ENCODE assay signal across 1 cellular context in the genomic region with DNA sequence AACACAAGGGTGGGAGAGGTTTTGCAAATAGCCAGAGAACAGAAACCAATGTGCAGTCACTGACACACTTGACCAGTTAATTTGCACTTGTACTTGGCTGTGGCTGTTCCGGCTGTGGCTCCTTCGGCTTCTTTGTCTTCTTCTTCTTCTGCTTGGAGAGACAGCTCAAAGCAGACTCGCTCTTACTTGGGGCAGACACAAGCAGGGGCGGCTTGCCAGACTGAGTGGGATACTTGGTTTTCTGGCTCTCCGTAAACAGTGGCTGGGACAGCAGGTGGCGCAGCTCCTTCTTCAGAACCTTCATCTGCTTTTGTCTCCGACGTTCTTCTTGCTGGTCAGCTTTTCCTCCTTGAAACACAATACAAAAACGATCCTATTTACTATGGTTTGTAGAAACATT.
TF ChIP-seq lines count a peak whose summit lies in the region.

No MANE protein-coding gene starts in this region.

TF ChIP-seq in HepG2, 621 proteins besides CTCF, POLR2A, EP300 and RAD21:
- TF ChIP-seq ZNF44 (CRISPR knock-in tag; IDR thresholded peaks at IDR 0.05), result no peak
- peak; percentile 63 for TF ChIP-seq STAG1 (CRISPR knock-in tag; IDR thresholded peaks at IDR 0.05)
- no peak for TF ChIP-seq SRSF1 (optimal IDR thresholded peaks at IDR 0.05; ENCODE audit: low read depth, low read length)
- no peak for TF ChIP-seq IRF2 (CRISPR knock-in tag; IDR thresholded peaks at IDR 0.05)
- no peak for TF ChIP-seq SP140L (CRISPR knock-in tag; IDR thresholded peaks at IDR 0.05; ENCODE audit: borderline replicate concordance)
- TF ChIP-seq GPN1 (CRISPR knock-in tag; IDR thresholded peaks at IDR 0.05; ENCODE audit: borderline replicate concordance), result no peak
- no peak for TF ChIP-seq ZNF556 (CRISPR knock-in tag; IDR thresholded peaks at IDR 0.05; ENCODE audit: borderline replicate concordance)
- TF ChIP-seq, protein P1, sequence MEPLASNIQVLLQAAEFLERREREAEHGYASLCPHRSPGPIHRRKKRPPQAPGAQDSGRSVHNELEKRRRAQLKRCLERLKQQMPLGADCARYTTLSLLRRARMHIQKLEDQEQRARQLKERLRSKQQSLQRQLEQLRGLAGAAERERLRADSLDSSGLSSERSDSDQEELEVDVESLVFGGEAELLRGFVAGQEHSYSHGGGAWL (CRISPR knock-in tag; IDR thresholded peaks at IDR 0.05), result no peak
- TF ChIP-seq SNAPC2 (CRISPR knock-in tag; IDR thresholded peaks at IDR 0.05), result no peak
- TF ChIP-seq NFE2 (CRISPR knock-in tag; IDR thresholded peaks at IDR 0.05), result no peak
- TF ChIP-seq ZNF18 (CRISPR knock-in tag; IDR thresholded peaks at IDR 0.05; ENCODE audit: insufficient replicate concordance), result no peak
- TF ChIP-seq GTF3A (CRISPR knock-in tag; conservative IDR thresholded peaks at IDR 0.05), result no peak
- no peak for TF ChIP-seq ZNF441 (CRISPR knock-in tag; IDR thresholded peaks at IDR 0.05; ENCODE audit: borderline replicate concordance)
- no peak for TF ChIP-seq HOXA7 (CRISPR knock-in tag; IDR thresholded peaks at IDR 0.05)
- no peak for TF ChIP-seq RXRA (CRISPR knock-in tag; IDR thresholded peaks at IDR 0.05)
- TF ChIP-seq FOXA1 (IDR thresholded peaks at IDR 0.05), result no peak
- TF ChIP-seq FOXA1 (CRISPR knock-in tag; IDR thresholded peaks at IDR 0.05), result peak; percentile 45; the same call in 1 of the 2 replicates
- no peak for TF ChIP-seq NFIC (IDR thresholded peaks at IDR 0.05; ENCODE audit: low read length)
- no peak for TF ChIP-seq RBM22 (optimal IDR thresholded peaks at IDR 0.05; ENCODE audit: low read length)
- no peak for TF ChIP-seq ZNF737 (CRISPR knock-in tag; IDR thresholded peaks at IDR 0.05; ENCODE audit: borderline replicate concordance)
- no peak for TF ChIP-seq MLXIP (CRISPR knock-in tag; IDR thresholded peaks at IDR 0.05; ENCODE audit: borderline replicate concordance)
- TF ChIP-seq, protein P2, sequence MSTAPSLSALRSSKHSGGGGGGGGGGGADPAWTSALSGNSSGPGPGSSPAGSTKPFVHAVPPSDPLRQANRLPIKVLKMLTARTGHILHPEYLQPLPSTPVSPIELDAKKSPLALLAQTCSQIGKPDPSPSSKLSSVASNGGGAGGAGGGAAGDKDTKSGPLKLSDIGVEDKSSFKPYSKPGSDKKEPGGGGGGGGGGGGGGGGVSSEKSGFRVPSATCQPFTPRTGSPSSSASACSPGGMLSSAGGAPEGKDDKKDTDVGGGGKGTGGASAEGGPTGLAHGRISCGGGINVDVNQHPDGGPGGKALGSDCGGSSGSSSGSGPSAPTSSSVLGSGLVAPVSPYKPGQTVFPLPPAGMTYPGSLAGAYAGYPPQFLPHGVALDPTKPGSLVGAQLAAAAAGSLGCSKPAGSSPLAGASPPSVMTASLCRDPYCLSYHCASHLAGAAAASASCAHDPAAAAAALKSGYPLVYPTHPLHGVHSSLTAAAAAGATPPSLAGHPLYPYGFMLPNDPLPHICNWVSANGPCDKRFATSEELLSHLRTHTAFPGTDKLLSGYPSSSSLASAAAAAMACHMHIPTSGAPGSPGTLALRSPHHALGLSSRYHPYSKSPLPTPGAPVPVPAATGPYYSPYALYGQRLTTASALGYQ (CRISPR knock-in tag; IDR thresholded peaks at IDR 0.05), result no peak
- no peak for TF ChIP-seq KIAA2018 (CRISPR knock-in tag; IDR thresholded peaks at IDR 0.05; ENCODE audit: borderline replicate concordance)
- peak; percentile 46 for TF ChIP-seq SMC3 (IDR thresholded peaks at IDR 0.05; ENCODE audit: low read length)
TF ChIP-seq in HepG2: peak in this region for 3.
